ENCODE assay signal across 19 cellular contexts in the genomic region with DNA sequence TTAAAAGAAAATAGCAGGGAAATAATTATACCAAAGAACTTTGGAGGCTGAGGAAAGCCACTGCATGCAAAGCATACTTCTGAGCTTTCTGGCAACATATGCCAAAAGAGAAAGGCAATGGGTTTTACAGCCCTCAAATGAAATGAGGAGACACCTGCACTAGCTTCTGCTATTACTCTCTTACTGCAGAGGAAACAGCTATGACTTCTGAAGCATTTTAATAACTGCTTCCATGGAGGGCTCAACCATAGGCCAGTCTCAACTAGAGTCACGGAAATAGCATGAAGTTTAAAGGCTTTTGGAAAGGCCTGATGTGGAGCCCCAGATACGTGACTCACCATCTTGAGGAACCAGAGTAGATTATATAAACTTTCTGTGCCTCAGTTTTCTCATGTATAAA.
DNase-seq lines count a peak whose midpoint lies in the region; ATAC-seq and TF ChIP-seq lines count a peak whose summit lies in the region.
"Had no signal": no experiment of that assay in that cellular context is flagged by ENCODE, and none has a peak within 500 bp of the region (broad histone marks: within the 10 kb centered on the region; RNA-seq: fewer than 3 reads in every experiment).

No MANE protein-coding gene starts in this region.

- H3K9me3 ChIP-seq in thymus (ENCODE audit: control insufficient read depth), result no peaks in the 10 kb centered on the region
- H3K9me3 ChIP-seq: gastroesophageal sphincter, neutrophil, right lobe of liver had no signal

- H3K27me3 Mint-ChIP-seq in activated naive CD4-positive, alpha-beta T cell treated with anti-CD3 and anti-CD28 coated beads, Interleukin-2, amount 50 U/mL, for 24 hours, result no peaks in the 10 kb centered on the region
- no peaks in the 10 kb centered on the region for H3K27me3 Mint-ChIP-seq in activated naive CD8-positive, alpha-beta T cell

- no peaks in the 10 kb centered on the region for H3K27me3 ChIP-seq in thymus (ENCODE audit: control insufficient read depth, insufficient read depth)
- H3K27me3 ChIP-seq: gastroesophageal sphincter, neutrophil, right lobe of liver had no signal

- peaks cover 10% of the 10 kb centered on the region for H3K9me3 Mint-ChIP-seq in activated naive CD4-positive, alpha-beta T cell treated with anti-CD3 and anti-CD28 coated beads, Interleukin-2, amount 50 U/mL, for 24 hours
- H3K9me3 Mint-ChIP-seq in activated naive CD8-positive, alpha-beta T cell (ENCODE audit: low read depth), result peaks cover 4% of the 10 kb centered on the region

- 5% methylated on average over 2 of the region's 2 CpGs for WGBS in thymus
- 46 to 66% methylated on average over 2 of the region's 2 CpGs for WGBS in lower leg skin, 2 donors

- H3K4me3 ChIP-seq in thymus (ENCODE audit: low read length), result no peak overlapping the region
- no peak overlapping the region for H3K4me3 ChIP-seq in lower leg skin (ENCODE audit: low read depth, poor library complexity, severe bottlenecking)
- H3K4me3 ChIP-seq: gastroesophageal sphincter, right lobe of liver had no signal

- peak; percentile 31 for ATAC-seq in HG02870 (IDR thresholded peaks at IDR 0.05; ENCODE audit: unreplicated experiment)
- no peak for ATAC-seq in omental fat pad (ENCODE audit: low FRiP score)
- ATAC-seq: gastroesophageal sphincter, right lobe of liver had no signal

- H3K27ac Mint-ChIP-seq in activated naive CD4-positive, alpha-beta T cell treated with anti-CD3 and anti-CD28 coated beads, Interleukin-2, amount 50 U/mL, for 24 hours, result peak overlapping the region; percentile 35
- H3K27ac Mint-ChIP-seq in activated naive CD8-positive, alpha-beta T cell, result peak overlapping the region; percentile 91

- intact Hi-C loops in lower leg skin (cut with DNase I; ENCODE audit: low total_unique reads), result no loop called here

- H3K27ac ChIP-seq in thymus (ENCODE audit: low read depth), result peak overlapping the region; percentile 90
- H3K27ac ChIP-seq: KMS-11, neutrophil, right lobe of liver had no signal

- peaks cover 86% of the 10 kb centered on the region for H3K4me1 Mint-ChIP-seq in activated naive CD4-positive, alpha-beta T cell treated with anti-CD3 and anti-CD28 coated beads, Interleukin-2, amount 50 U/mL, for 24 hours
- H3K4me1 Mint-ChIP-seq in activated naive CD8-positive, alpha-beta T cell (ENCODE audit: low read depth), result peaks cover 81% of the 10 kb centered on the region

- no peak for TF ChIP-seq POLR2A in lower leg skin (IDR thresholded peaks at IDR 0.05)

- DNase-seq in activated naive CD4-positive, alpha-beta T cell treated with anti-CD3 and anti-CD28 coated beads, Interleukin-2, amount 50 U/mL, for 16 hours, result no peak
- no peak for DNase-seq in omental fat pad (ENCODE audit: low spot score)
- no peak for DNase-seq in lower leg skin (ENCODE audit: low spot score in 2 of 2)
- no peak for DNase-seq in pons (ENCODE audit: low spot score)
- DNase-seq: amniotic stem cell; cerebellar nuclear complex; islet precursor cell; NCI-H1436 treated with DMSO at 0.1 percent for 48 hours; NCI-H446; right lobe of liver; stimulated activated CD4-positive, alpha-beta T cell treated with anti-CD3 and anti-CD28 coated beads, Interleukin-2, amount 100 ng/mL, for 24 hours; trophoblast cell had no signal

- H3K36me3 Mint-ChIP-seq in activated naive CD4-positive, alpha-beta T cell treated with anti-CD3 and anti-CD28 coated beads, Interleukin-2, amount 50 U/mL, for 24 hours, result peaks cover 35% of the 10 kb centered on the region
- peaks cover 24% of the 10 kb centered on the region for H3K36me3 Mint-ChIP-seq in activated naive CD8-positive, alpha-beta T cell

- H3K4me3 Mint-ChIP-seq in activated naive CD4-positive, alpha-beta T cell treated with anti-CD3 and anti-CD28 coated beads, Interleukin-2, amount 50 U/mL, for 24 hours, result no peak overlapping the region
- no peak overlapping the region for H3K4me3 Mint-ChIP-seq in activated naive CD8-positive, alpha-beta T cell

- peaks cover 61% of the 10 kb centered on the region for H3K4me1 ChIP-seq in thymus (ENCODE audit: control insufficient read depth, insufficient read depth, low read length)
- H3K4me1 ChIP-seq: right lobe of liver had no signal

- TF ChIP-seq CTCF in omental fat pad (IDR thresholded peaks at IDR 0.05), result no peak
- TF ChIP-seq CTCF in lower leg skin (IDR thresholded peaks at IDR 0.05), result no peak

- H3K36me3 ChIP-seq in thymus (ENCODE audit: control insufficient read depth, insufficient read depth), result peaks cover 9% of the 10 kb centered on the region
- H3K36me3 ChIP-seq: gastroesophageal sphincter, neutrophil had no signal
